22 cellular contexts compared by ENCODE assay signal in genomic region chr1:180836414-180836813, GRCh38.
DNase-seq lines count a peak whose midpoint lies in the region; ATAC-seq and TF ChIP-seq lines count a peak whose summit lies in the region.
"Had no signal": no experiment of that assay in that cellular context is flagged by ENCODE, and none has a peak within 500 bp of the region (broad histone marks: within the 10 kb centered on the region; RNA-seq: fewer than 3 reads in every experiment).

No MANE protein-coding gene starts in this region.

- no peak overlapping the region for H3K18ac ChIP-seq in H9 (ENCODE audit: insufficient read length, low read depth, low read length)

- no peaks in the 10 kb centered on the region for H3K79me1 ChIP-seq in H9 (ENCODE audit: insufficient read depth, low read depth, low read length, poor library complexity, severe bottlenecking)

- no peak overlapping the region for H2BK5ac ChIP-seq in H9 (ENCODE audit: insufficient read length, low read length)

- H3K4me3 Mint-ChIP-seq in H9 = no peak overlapping the region
- no peak overlapping the region for H3K4me3 Mint-ChIP-seq in activated CD4-positive, alpha-beta memory T cell treated with anti-CD3 and anti-CD28 coated beads, Interleukin-2, amount 10 ng/mL, durations not matched to agents 7 days and 5 days

- no peak overlapping the region for H3K56ac ChIP-seq in H9 (ENCODE audit: insufficient read length, low read depth, low read length)

- H3F3A ChIP-seq in neural cell (ENCODE audit: insufficient read depth, low read length, poor library complexity, severe bottlenecking) = peaks cover 6% of the 10 kb centered on the region

- no CpG with 5 or more reads among the region's 6 CpGs for WGBS in H9 (ENCODE audit: extremely low coverage, insufficient read length, low lambda C conversion rate)
- whole genome bisulfite sequencing in HUES64 = 88% methylated on average over 6 of the region's 6 CpGs
- 71 to 75% methylated on average over 6 of the region's 6 CpGs for WGBS in ectodermal cell, 2 experiments
- 92 to 96% methylated on average over 6 of the region's 6 CpGs for WGBS in heart right ventricle, 2 donors

- no peak overlapping the region for H3K4me2 ChIP-seq in H9 (ENCODE audit: insufficient read depth, insufficient read length, low read length)
- H3K4me2 ChIP-seq in neural cell (ENCODE audit: low read length) = peak overlapping the region; percentile 21

- no peak overlapping the region for H2AFZ ChIP-seq in H9 (ENCODE audit: low read length)
- H2AFZ ChIP-seq in neural cell (ENCODE audit: low read depth, low read length) = no peak overlapping the region

- H3K23me2 ChIP-seq in H9 (ENCODE audit: insufficient read length, low read depth, low read length, poor library complexity, severe bottlenecking) = no peaks in the 10 kb centered on the region

- H3K14ac ChIP-seq in H9 (ENCODE audit: insufficient read depth, low read length) = no peak overlapping the region

- no peak overlapping the region for H2BK12ac ChIP-seq in H9 (ENCODE audit: insufficient read length, low read depth, low read length)

- no peak overlapping the region for H3K4ac ChIP-seq in H9 (ENCODE audit: low read depth, low read length)

- TF ChIP-seq RAD21 in neural cell (conservative IDR thresholded peaks at IDR 0.05) = no peak

- no peak overlapping the region for H2BK120ac ChIP-seq in H9 (ENCODE audit: low read depth, low read length, poor library complexity, severe bottlenecking)

- no peak for TF ChIP-seq EP300 in neural cell (conservative IDR thresholded peaks at IDR 0.05; ENCODE audit: poor library complexity, severe bottlenecking)

- H3K4me1 ChIP-seq in H9 (ENCODE audit: insufficient read depth, low read length) (no peaks in the 10 kb centered on the region), HUES64 (ENCODE audit: insufficient read depth, low read length) (peaks cover 28% of the 10 kb centered on the region), ectodermal cell (ENCODE audit: control insufficient read depth, insufficient read depth, low read length) (peaks cover 25% of the 10 kb centered on the region), heart right ventricle (no peaks in the 10 kb centered on the region)
- H3K4me1 ChIP-seq: BE2C, Peyer's patch had no signal

- H4K8ac ChIP-seq in H9 (replicated peaks; ENCODE audit: insufficient read length, low read depth, low read length) = no peak overlapping the region

- H3K9me3 ChIP-seq in H9 (ENCODE audit: control insufficient read depth, low read depth, low read length) (no peaks in the 10 kb centered on the region), HUES64 (ENCODE audit: insufficient read depth, low read depth, low read length) (0 out of 2 replicates have a peak, but pooled peaks cover 4% of the 10 kb centered on the region), ectodermal cell (ENCODE audit: control insufficient read depth, low read length) (no peaks in the 10 kb centered on the region), neural cell (ENCODE audit: low read length) (no peaks in the 10 kb centered on the region), heart right ventricle (peaks cover 0 to 34% (median 16%) of the 10 kb centered on the region in 11 donors)
- H3K9me3 ChIP-seq: BE2C had no signal

- H3K36me3 ChIP-seq in HUES64 (ENCODE audit: insufficient read depth, low read length) (0 out of 2 replicates have a peak, but pooled peaks cover 3% of the 10 kb centered on the region), ectodermal cell (ENCODE audit: control insufficient read depth, insufficient read depth, low read length) (no peaks in the 10 kb centered on the region), neural cell (ENCODE audit: insufficient read depth, low read length) (peaks cover 7% of the 10 kb centered on the region), heart right ventricle (peaks cover 0 to 82% (median 24%) of the 10 kb centered on the region in 9 donors)

- peak overlapping the region in 2 of 3 experiments; percentile 53 to 93; a peak in 4 of 7 replicates for H3K27ac Mint-ChIP-seq in H9
- H3K27ac Mint-ChIP-seq in activated CD4-positive, alpha-beta memory T cell treated with anti-CD3 and anti-CD28 coated beads, Interleukin-2, amount 10 ng/mL, durations not matched to agents 7 days and 5 days = no peak overlapping the region

- H3K27ac ChIP-seq in H9 (ENCODE audit: insufficient read length, low read depth, low read length) = no peak overlapping the region
- H3K27ac ChIP-seq in HUES64 (ENCODE audit: low read depth, low read length) = peak overlapping the region; percentile 76
- H3K27ac ChIP-seq in ectodermal cell (ENCODE audit: insufficient read depth, low read depth, low read length, poor library complexity, severe bottlenecking) = peak overlapping the region; percentile 73
- H3K27ac ChIP-seq in neural cell (ENCODE audit: low read length) = peak overlapping the region; percentile 63
- H3K27ac ChIP-seq in heart right ventricle = no peak overlapping the region
- H3K27ac ChIP-seq: Peyer's patch had no signal

- DNase-seq in H9 (no peak), heart right ventricle (no peak)
- no peak for DNase-seq in activated CD4-positive, alpha-beta memory T cell treated with anti-CD3 and anti-CD28 coated beads, Interleukin-2, amount 10 ng/mL, durations not matched to agents 7 days and 5 days
- DNase-seq: BE2C, GOT3, MM.1S, NCI-H1092, NCI-H1436, NCI-H187 treated with DMSO at 0.1 percent for 48 hours, NCI-H2107, NCI-H510A treated with DMSO at 0.1 percent for 48 hours, NCI-H774, Peyer's patch had no signal

- H3K36me3 Mint-ChIP-seq in H9 (ENCODE audit: insufficient read depth in 1 of 3, low read depth in 3 of 3) = peaks cover 22 to 29% (median 24%) of the 10 kb centered on the region in 3 experiments
- peaks cover 40% of the 10 kb centered on the region for H3K36me3 Mint-ChIP-seq in activated CD4-positive, alpha-beta memory T cell treated with anti-CD3 and anti-CD28 coated beads, Interleukin-2, amount 10 ng/mL, durations not matched to agents 7 days and 5 days (ENCODE audit: low read depth)

- H2BK20ac ChIP-seq in H9 (ENCODE audit: low read depth, low read length, poor library complexity, severe bottlenecking) = no peak overlapping the region

- no peaks in the 10 kb centered on the region for H3K27me3 ChIP-seq in H9 (ENCODE audit: insufficient read depth, low read length)
- no peaks in the 10 kb centered on the region for H3K27me3 ChIP-seq in HUES64 (ENCODE audit: insufficient read depth, low read length)
- no peaks in the 10 kb centered on the region for H3K27me3 ChIP-seq in ectodermal cell (ENCODE audit: control insufficient read depth, insufficient read depth, low read length, poor library complexity, severe bottlenecking)
- H3K27me3 ChIP-seq in neural cell (ENCODE audit: insufficient read depth, low read depth, low read length) = no peaks in the 10 kb centered on the region
- H3K27me3 ChIP-seq in heart right ventricle = no peaks in the 10 kb centered on the region
- H3K27me3 ChIP-seq: BE2C, Peyer's patch had no signal

- no peaks in the 10 kb centered on the region for H3K79me2 ChIP-seq in H9 (ENCODE audit: insufficient read depth, low read length)
- H3K79me2 ChIP-seq in neural cell (replicated peaks; ENCODE audit: insufficient read depth, low read length) = no peaks in the 10 kb centered on the region

- TF ChIP-seq CTCF in H9 (conservative IDR thresholded peaks at IDR 0.05) (no peak), neural cell (IDR thresholded peaks at IDR 0.05; ENCODE audit: poor library complexity, severe bottlenecking) (no peak), heart right ventricle (IDR thresholded peaks at IDR 0.05) (no peak)

- no peak overlapping the region for H3K23ac ChIP-seq in H9 (ENCODE audit: insufficient read length, low read depth, low read length)

- H4K91ac ChIP-seq in H9 (ENCODE audit: insufficient read length, low read depth, low read length) = no peak overlapping the region

- ATAC-seq in GM18861 (IDR thresholded peaks at IDR 0.05; ENCODE audit: unreplicated experiment) (no peak), GM19023 (IDR thresholded peaks at IDR 0.05; ENCODE audit: unreplicated experiment) (no peak), heart right ventricle (no peak)
- ATAC-seq: GM12878, HepG2, K562, SK-N-SH treated with all-trans-retinoic acid at 6 μM for 48 hours had no signal

- CTCF ChIA-PET in activated CD4-positive, alpha-beta memory T cell treated with anti-CD3 and anti-CD28 coated beads, Interleukin-2, amount 10 ng/mL, durations not matched to agents 7 days and 5 days (lab: Charles Lee) = interaction anchor here (0.8 kb wide), 1 partner anchor 25 kb away, joined by 3 read pairs; no protein-coding TSS in a partner anchor

- H2BK15ac ChIP-seq in H9 (ENCODE audit: low read depth, low read length) = no peak overlapping the region

- H3K4me1 Mint-ChIP-seq in H9 = peaks cover 24 to 33% of the 10 kb centered on the region in 2 experiments
- H3K4me1 Mint-ChIP-seq in activated CD4-positive, alpha-beta memory T cell treated with anti-CD3 and anti-CD28 coated beads, Interleukin-2, amount 10 ng/mL, durations not matched to agents 7 days and 5 days = peaks cover 6% of the 10 kb centered on the region

- H3K9ac ChIP-seq in H9 (ENCODE audit: extremely low read depth, insufficient read length, low read length) (no peak overlapping the region), HUES64 (ENCODE audit: low read depth, low read length) (no peak overlapping the region), neural cell (ENCODE audit: low read length) (no peak overlapping the region)

- H4K20me1 ChIP-seq in H9 (ENCODE audit: control insufficient read depth, insufficient read depth, insufficient read length) (no peaks in the 10 kb centered on the region), neural cell (ENCODE audit: insufficient read depth) (no peaks in the 10 kb centered on the region)

- peaks cover 17 to 20% of the 10 kb centered on the region in 2 experiments for H3K9me3 Mint-ChIP-seq in H9
- peaks cover 11% of the 10 kb centered on the region for H3K9me3 Mint-ChIP-seq in activated CD4-positive, alpha-beta memory T cell treated with anti-CD3 and anti-CD28 coated beads, Interleukin-2, amount 10 ng/mL, durations not matched to agents 7 days and 5 days

- H4K5ac ChIP-seq in H9 (ENCODE audit: insufficient read length, low read depth, low read length) = no peak overlapping the region

- intact Hi-C loops in heart right ventricle (cut with DNase I) = no loop called here

- no peak overlapping the region for H3T11ph ChIP-seq in H9 (ENCODE audit: low read length)

- H3K27me3 Mint-ChIP-seq in H9 (ENCODE audit: low read depth) = no peaks in the 10 kb centered on the region
- H3K27me3 Mint-ChIP-seq in activated CD4-positive, alpha-beta memory T cell treated with anti-CD3 and anti-CD28 coated beads, Interleukin-2, amount 10 ng/mL, durations not matched to agents 7 days and 5 days = no peaks in the 10 kb centered on the region

- H3K4me3 ChIP-seq in HUES64 (ENCODE audit: low read length) (no peak overlapping the region), ectodermal cell (ENCODE audit: insufficient read depth, low read depth, low read length) (no peak overlapping the region), neural cell (ENCODE audit: low read length) (peak overlapping the region; percentile 40), heart right ventricle (no peak overlapping the region)
- H3K4me3 ChIP-seq: GM12878, K562, Peyer's patch had no signal

- no peak overlapping the region for H2AK5ac ChIP-seq in H9 (ENCODE audit: insufficient read length, low read length)

- H3K9me2 ChIP-seq in neural cell (ENCODE audit: insufficient read depth, low read length) = no peaks in the 10 kb centered on the region

- POLR2A ChIA-PET in activated CD4-positive, alpha-beta memory T cell treated with anti-CD3 and anti-CD28 coated beads, Interleukin-2, amount 10 ng/mL, durations not matched to agents 7 days and 5 days (lab: Charles Lee) = no interaction called here

Comparison
In these comparisons a context has a peak if more than half of its experiments do, and no peak if none do; other contexts are left out.
1. H3K27ac ChIP-seq: peak in HUES64 (single experiment), ectodermal cell (single experiment) and neural cell (single experiment); none in H9 (single experiment) and heart right ventricle (0 of 10).